2 cellular contexts compared by ENCODE assay signal in the genomic region with DNA sequence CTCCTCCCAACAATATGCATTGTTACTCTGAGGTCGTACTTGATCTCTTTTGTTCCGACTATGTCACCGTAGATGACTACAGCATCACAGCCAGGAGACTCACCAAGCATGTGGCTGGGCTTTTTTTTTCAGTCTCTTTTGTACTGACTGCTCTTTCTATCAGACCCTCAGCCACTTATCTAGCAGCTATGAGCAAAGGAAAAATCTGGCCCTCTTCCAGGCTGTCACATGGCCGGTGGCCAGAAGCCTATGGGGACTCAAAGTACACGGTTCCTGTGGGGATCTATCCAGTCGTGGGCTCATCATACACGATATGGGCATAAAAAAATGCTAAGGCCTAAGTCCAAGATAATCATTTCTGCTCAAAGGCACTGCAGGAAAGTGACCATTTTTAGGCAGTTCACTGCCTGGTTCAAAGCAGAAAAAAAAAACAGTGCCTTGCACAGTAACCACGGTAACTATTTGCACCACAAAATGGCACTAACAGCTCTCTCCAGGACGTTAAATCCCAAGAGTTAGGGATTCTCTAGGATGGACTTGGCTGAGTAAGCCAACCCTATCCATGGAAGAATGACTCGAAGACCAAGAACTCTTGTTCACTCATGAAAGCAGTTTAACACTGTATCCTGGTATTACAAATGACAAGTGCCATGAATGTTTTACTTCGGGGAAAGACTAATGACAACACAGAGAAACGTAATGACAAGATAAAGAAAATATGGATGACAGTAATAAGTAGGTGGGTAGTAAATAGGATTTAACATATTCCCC.
TF ChIP-seq lines count a peak whose summit lies in the region.

No MANE protein-coding gene starts in this region.

TF ChIP-seq in H1, 55 proteins besides CTCF, POLR2A, EP300 and RAD21:
- TF ChIP-seq GABPA (IDR thresholded peaks at IDR 0.05; ENCODE audit: borderline replicate concordance, insufficient read depth, low read length) (no peak), RNF2 (IDR thresholded peaks at IDR 0.05; ENCODE audit: borderline replicate concordance, low read depth, low read length, missing control alignments, poor library complexity, severe bottlenecking) (no peak), SP2 (IDR thresholded peaks at IDR 0.05; ENCODE audit: low read length) (no peak), BRCA1 (IDR thresholded peaks at IDR 0.05; ENCODE audit: low read depth, low read length) (no peak), RXRA (IDR thresholded peaks at IDR 0.05; ENCODE audit: insufficient read depth, low read depth, low read length) (no peak), CTBP2 (IDR thresholded peaks at IDR 0.05; ENCODE audit: borderline replicate concordance, insufficient read depth, insufficient read length, low read length) (no peak), CREB1 (IDR thresholded peaks at IDR 0.05) (peak; percentile 46; the same call in 1 of the 2 replicates)
- TF ChIP-seq, protein P1, sequence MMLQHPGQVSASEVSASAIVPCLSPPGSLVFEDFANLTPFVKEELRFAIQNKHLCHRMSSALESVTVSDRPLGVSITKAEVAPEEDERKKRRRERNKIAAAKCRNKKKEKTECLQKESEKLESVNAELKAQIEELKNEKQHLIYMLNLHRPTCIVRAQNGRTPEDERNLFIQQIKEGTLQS (IDR thresholded peaks at IDR 0.05; ENCODE audit: insufficient read depth, low read depth, low read length) = no peak

TF ChIP-seq in neural cell, 6 proteins besides CTCF, POLR2A, EP300 and RAD21:
- TF ChIP-seq EZH2 (IDR thresholded peaks at IDR 0.05; ENCODE audit: borderline replicate concordance, insufficient read depth, low read length, poor library complexity, severe bottlenecking) = no peak
- TF ChIP-seq MXI1 (conservative IDR thresholded peaks at IDR 0.05; ENCODE audit: poor library complexity, severe bottlenecking) = no peak
- TF ChIP-seq, protein P2, sequence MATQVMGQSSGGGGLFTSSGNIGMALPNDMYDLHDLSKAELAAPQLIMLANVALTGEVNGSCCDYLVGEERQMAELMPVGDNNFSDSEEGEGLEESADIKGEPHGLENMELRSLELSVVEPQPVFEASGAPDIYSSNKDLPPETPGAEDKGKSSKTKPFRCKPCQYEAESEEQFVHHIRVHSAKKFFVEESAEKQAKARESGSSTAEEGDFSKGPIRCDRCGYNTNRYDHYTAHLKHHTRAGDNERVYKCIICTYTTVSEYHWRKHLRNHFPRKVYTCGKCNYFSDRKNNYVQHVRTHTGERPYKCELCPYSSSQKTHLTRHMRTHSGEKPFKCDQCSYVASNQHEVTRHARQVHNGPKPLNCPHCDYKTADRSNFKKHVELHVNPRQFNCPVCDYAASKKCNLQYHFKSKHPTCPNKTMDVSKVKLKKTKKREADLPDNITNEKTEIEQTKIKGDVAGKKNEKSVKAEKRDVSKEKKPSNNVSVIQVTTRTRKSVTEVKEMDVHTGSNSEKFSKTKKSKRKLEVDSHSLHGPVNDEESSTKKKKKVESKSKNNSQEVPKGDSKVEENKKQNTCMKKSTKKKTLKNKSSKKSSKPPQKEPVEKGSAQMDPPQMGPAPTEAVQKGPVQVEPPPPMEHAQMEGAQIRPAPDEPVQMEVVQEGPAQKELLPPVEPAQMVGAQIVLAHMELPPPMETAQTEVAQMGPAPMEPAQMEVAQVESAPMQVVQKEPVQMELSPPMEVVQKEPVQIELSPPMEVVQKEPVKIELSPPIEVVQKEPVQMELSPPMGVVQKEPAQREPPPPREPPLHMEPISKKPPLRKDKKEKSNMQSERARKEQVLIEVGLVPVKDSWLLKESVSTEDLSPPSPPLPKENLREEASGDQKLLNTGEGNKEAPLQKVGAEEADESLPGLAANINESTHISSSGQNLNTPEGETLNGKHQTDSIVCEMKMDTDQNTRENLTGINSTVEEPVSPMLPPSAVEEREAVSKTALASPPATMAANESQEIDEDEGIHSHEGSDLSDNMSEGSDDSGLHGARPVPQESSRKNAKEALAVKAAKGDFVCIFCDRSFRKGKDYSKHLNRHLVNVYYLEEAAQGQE (IDR thresholded peaks at IDR 0.05; ENCODE audit: borderline replicate concordance) = no peak
- no peak for TF ChIP-seq SMC3 (conservative IDR thresholded peaks at IDR 0.05; ENCODE audit: poor library complexity)
- no peak for TF ChIP-seq TAF1 (IDR thresholded peaks at IDR 0.05; ENCODE audit: low read depth)
- peak; percentile 60 for TF ChIP-seq POLR2AphosphoS5 (IDR thresholded peaks at IDR 0.05)
